ENCODE assay signal across 16 cellular contexts in genomic region chr1:202590119-202590518, GRCh38.
A peak's percentile ranks its signal among the peaks of the same experiment; 100 is the strongest.
DNase-seq lines count a peak whose midpoint lies in the region; ATAC-seq, FAIRE-seq and TF ChIP-seq lines count a peak whose summit lies in the region.
"Had no signal": no experiment of that assay in that cellular context is flagged by ENCODE, and none has a peak within 500 bp of the region (broad histone marks: within the 10 kb centered on the region; RNA-seq: fewer than 3 reads in every experiment).

No MANE protein-coding gene starts in this region.

- H3K27me3 ChIP-seq in Panc1 (ENCODE audit: control insufficient read depth, insufficient read depth, low read length) (no peaks in the 10 kb centered on the region), endothelial cell of umbilical vein (ENCODE audit: control insufficient read depth in 2 of 2, insufficient read depth in 2 of 2, low read length in 2 of 2) (no peaks in the 10 kb centered on the region), transverse colon (no peaks in the 10 kb centered on the region)

- DNase-seq in Panc1 (ENCODE audit: low read depth, low spot score) = no peak
- no peak for DNase-seq in endothelial cell of umbilical vein (ENCODE audit: low read depth, low spot score)
- DNase-seq in transverse colon = no peak
- no peak for DNase-seq in NCI-H446 (lab: John Stamatoyannopoulos, UW)
- DNase-seq in activated CD4-positive, alpha-beta T cell treated with anti-CD3 and anti-CD28 coated beads for 48 hours = no peak
- DNase-seq in activated CD4-positive, alpha-beta T cell treated with anti-CD3 and anti-CD28 coated beads, Interleukin-2, amount 10 ng/mL, durations not matched to agents 24 days and 14 days = no peak
- DNase-seq: activated CD4-positive, alpha-beta memory T cell treated with anti-CD3 and anti-CD28 coated beads for 36 hours; activated T-cell treated with anti-CD3 and anti-CD28 coated beads, Interleukin-2, amount 50 U/mL, for 72 hours; MM.1S; NCI-H82; SHP77 treated with DMSO at 0.1 percent for 48 hours; substantia nigra had no signal

- H3K36me3 ChIP-seq in Panc1 (ENCODE audit: control insufficient read depth, insufficient read depth, low read length) = no peaks in the 10 kb centered on the region
- H3K36me3 ChIP-seq in endothelial cell of umbilical vein (ENCODE audit: control insufficient read depth in 2 of 2, extremely low read depth in 1 of 2, insufficient read depth in 2 of 2, low read length in 2 of 2) = no peaks in the 10 kb centered on the region
- no peaks in the 10 kb centered on the region for H3K36me3 ChIP-seq in transverse colon

- peak; percentile 44 for FAIRE-seq in endothelial cell of umbilical vein (lab: Jason Lieb, UNC)
- FAIRE-seq: colon had no signal

- no peaks in the 10 kb centered on the region for H4K20me1 ChIP-seq in endothelial cell of umbilical vein (replicated peaks; ENCODE audit: control insufficient read depth, extremely low read depth, insufficient read depth, low read length)

- ATAC-seq in Panc1 (no peak), GM18867 (IDR thresholded peaks at IDR 0.05; ENCODE audit: unreplicated experiment) (no peak)
- ATAC-seq: activated T-cell treated with anti-CD3 and anti-CD28 coated beads, Interleukin-2, amount 50 U/mL, for 72 hours had no signal

- peaks cover 11% of the 10 kb centered on the region for H3K36me3 Mint-ChIP-seq in nephron (ENCODE audit: low read depth)
- no peaks in the 10 kb centered on the region for H3K36me3 Mint-ChIP-seq in activated CD4-positive, alpha-beta T cell treated with anti-CD3 and anti-CD28 coated beads, Interleukin-2, amount 10 ng/mL, durations not matched to agents 24 days and 14 days (ENCODE audit: low read depth)
- H3K36me3 Mint-ChIP-seq: activated CD4-positive, alpha-beta memory T cell treated with anti-CD3 and anti-CD28 coated beads for 36 hours had no signal

- CTCF ChIA-PET in Panc1 (lab: Charles Lee) = no interaction called here
- CTCF ChIA-PET in endothelial cell of umbilical vein (lab: Charles Lee) = interaction anchor here (1.2 to 2.1 kb wide), 7 partner anchors 8 to 130 kb away, joined by 3 to 10 read pairs (median 4); no protein-coding TSS in a partner anchor

- TF ChIP-seq CTCF in Panc1 (IDR thresholded peaks at IDR 0.05) = no peak
- TF ChIP-seq CTCF in endothelial cell of umbilical vein (IDR thresholded peaks at IDR 0.05; ENCODE audit: extremely low read depth in 1 of 2, insufficient read depth in 1 of 2, low read depth in 1 of 2, low read length in 2 of 2) = no peak
- TF ChIP-seq CTCF in nephron (IDR thresholded peaks at IDR 0.05; ENCODE audit: unreplicated experiment in 3 of 3) = no peak
- no peak for TF ChIP-seq CTCF in transverse colon (IDR thresholded peaks at IDR 0.05)

- WGBS in transverse colon (ENCODE audit: low coverage in 1 of 2), 2 donors = 88% methylated on average over 4 of the region's 4 CpGs; no CpG with 5 or more reads in 1 of the 2 donors

- H3K4me1 ChIP-seq in Panc1 (ENCODE audit: control insufficient read depth, insufficient read depth, low read length) = peaks cover 13% of the 10 kb centered on the region
- H3K4me1 ChIP-seq in endothelial cell of umbilical vein (ENCODE audit: control insufficient read depth, extremely low read depth, insufficient read depth, low read length) = peaks cover 51% of the 10 kb centered on the region
- peaks cover 8 to 45% (median 17%) of the 10 kb centered on the region in 4 donors for H3K4me1 ChIP-seq in transverse colon

- no peak overlapping the region for H3K4me3 Mint-ChIP-seq in nephron
- no peak overlapping the region for H3K4me3 Mint-ChIP-seq in activated CD4-positive, alpha-beta T cell treated with anti-CD3 and anti-CD28 coated beads, Interleukin-2, amount 10 ng/mL, durations not matched to agents 24 days and 14 days
- H3K4me3 Mint-ChIP-seq: activated CD4-positive, alpha-beta memory T cell treated with anti-CD3 and anti-CD28 coated beads for 36 hours; activated T-cell treated with anti-CD3 and anti-CD28 coated beads, Interleukin-2, amount 50 U/mL, for 72 hours had no signal

- dilution Hi-C loops in endothelial cell of umbilical vein (cut with MboI; ENCODE audit: extremely low pct_ligation_motif_present, low sequenced_read_pairs) = no loop called here

- H3K4me3 ChIP-seq in Panc1 (ENCODE audit: low read depth in 2 of 2, low read length in 2 of 2) (no peak overlapping the region), endothelial cell of umbilical vein (replicated peaks in 1 of 3; ENCODE audit: insufficient read depth in 1 of 3, low read depth in 1 of 3, low read length in 3 of 3) (no peak overlapping the region), transverse colon (no peak overlapping the region)

- H3K9me3 Mint-ChIP-seq in nephron = no peaks in the 10 kb centered on the region
- H3K9me3 Mint-ChIP-seq in activated CD4-positive, alpha-beta T cell treated with anti-CD3 and anti-CD28 coated beads, Interleukin-2, amount 10 ng/mL, durations not matched to agents 24 days and 14 days = no peaks in the 10 kb centered on the region
- H3K9me3 Mint-ChIP-seq: activated CD4-positive, alpha-beta memory T cell treated with anti-CD3 and anti-CD28 coated beads for 36 hours; activated T-cell treated with anti-CD3 and anti-CD28 coated beads, Interleukin-2, amount 50 U/mL, for 72 hours had no signal

- no peak overlapping the region for H3K9ac ChIP-seq in endothelial cell of umbilical vein (replicated peaks; ENCODE audit: extremely low read depth, insufficient read depth, low read length)

- no peaks in the 10 kb centered on the region for H3K79me2 ChIP-seq in endothelial cell of umbilical vein (ENCODE audit: control insufficient read depth, insufficient read depth, low read length)

- H3K9me3 ChIP-seq in Panc1 (ENCODE audit: control insufficient read depth, insufficient read depth, low read depth, low read length) (no peaks in the 10 kb centered on the region), endothelial cell of umbilical vein (replicated peaks; ENCODE audit: control insufficient read depth, insufficient read depth, low read length) (no peaks in the 10 kb centered on the region), transverse colon (no peaks in the 10 kb centered on the region)

- H3K27me3 Mint-ChIP-seq in nephron (ENCODE audit: low read depth) = no peaks in the 10 kb centered on the region
- H3K27me3 Mint-ChIP-seq in activated CD4-positive, alpha-beta T cell treated with anti-CD3 and anti-CD28 coated beads, Interleukin-2, amount 10 ng/mL, durations not matched to agents 24 days and 14 days = no peaks in the 10 kb centered on the region
- H3K27me3 Mint-ChIP-seq: activated CD4-positive, alpha-beta memory T cell treated with anti-CD3 and anti-CD28 coated beads for 36 hours had no signal

- peak overlapping the region; percentile 18; the same call in 1 of the 2 replicates for H3K27ac ChIP-seq in Panc1 (ENCODE audit: low read length)
- H3K27ac ChIP-seq in endothelial cell of umbilical vein (ENCODE audit: insufficient read depth, low read depth, low read length) = peak overlapping the region; percentile 92
- peak overlapping the region; percentile 75 to 87 (median 82) for H3K27ac ChIP-seq in transverse colon

- BruUV-seq in Panc1 (replicated peaks; lab: Mats Ljungman, UMichigan) (no TSS peak), endothelial cell of umbilical vein (replicated peaks; lab: Mats Ljungman, UMichigan) (no TSS peak)

- no peaks in the 10 kb centered on the region for H3K9me1 ChIP-seq in endothelial cell of umbilical vein (replicated peaks; ENCODE audit: control insufficient read depth, extremely low read depth, insufficient read depth, low read length)

- no peak for TF ChIP-seq EP300 in transverse colon (IDR thresholded peaks at IDR 0.05; ENCODE audit: low read depth)

- peaks cover 58% of the 10 kb centered on the region for H3K4me1 Mint-ChIP-seq in nephron
- H3K4me1 Mint-ChIP-seq in activated CD4-positive, alpha-beta T cell treated with anti-CD3 and anti-CD28 coated beads, Interleukin-2, amount 10 ng/mL, durations not matched to agents 24 days and 14 days = peaks cover 6% of the 10 kb centered on the region

- H3K27ac Mint-ChIP-seq in nephron = peak overlapping the region; percentile 95 to 98 (median 96)
- no peak overlapping the region for H3K27ac Mint-ChIP-seq in activated CD4-positive, alpha-beta T cell treated with anti-CD3 and anti-CD28 coated beads, Interleukin-2, amount 10 ng/mL, durations not matched to agents 24 days and 14 days
- H3K27ac Mint-ChIP-seq: activated CD4-positive, alpha-beta memory T cell treated with anti-CD3 and anti-CD28 coated beads for 36 hours; activated T-cell treated with anti-CD3 and anti-CD28 coated beads, Interleukin-2, amount 50 U/mL, for 72 hours; CD14-positive monocyte had no signal

- no peak overlapping the region for H3K4me2 ChIP-seq in endothelial cell of umbilical vein (ENCODE audit: insufficient read depth, low read length)

- POLR2A ChIA-PET in Panc1 (lab: Charles Lee) = no interaction called here
- POLR2A ChIA-PET in endothelial cell of umbilical vein (lab: Charles Lee) = no interaction called here

- TF ChIP-seq POLR2A in endothelial cell of umbilical vein (IDR thresholded peaks at IDR 0.05; ENCODE audit: low read depth, low read length) (no peak), transverse colon (IDR thresholded peaks at IDR 0.05) (no peak)

- no peak overlapping the region for H2AFZ ChIP-seq in endothelial cell of umbilical vein (ENCODE audit: low read depth, low read length)

- intact Hi-C loops in Panc1 (cut with micrococcal nuclease; ENCODE audit: unreplicated experiment) = no loop called here
- intact Hi-C loops in endothelial cell of umbilical vein (cut with micrococcal nuclease) = no loop called here
- intact Hi-C loops in transverse colon (cut with DNase I; ENCODE audit: low total_unique reads) = no loop called here
- intact Hi-C loops in activated CD4-positive, alpha-beta T cell treated with anti-CD3 and anti-CD28 coated beads, Interleukin-2, amount 10 ng/mL, durations not matched to agents 24 days and 14 days (cut with micrococcal nuclease) = no loop called here

- in situ Hi-C loops in Panc1 (cut with HindIII; ENCODE audit: low pct_unique_long_range_greater_than_20kb, low sequenced_read_pairs) (no loop called here), transverse colon (cut with MboI; ENCODE audit: low pct_ligation_motif_present in 1 of 4, low pct_unique_long_range_greater_than_20kb in 1 of 4, low sequenced_read_pairs in 3 of 4) (no loop called here)

TF ChIP-seq in endothelial cell of umbilical vein, 7 proteins besides CTCF, POLR2A, EP300 and RAD21 (continues in another document):
- TF ChIP-seq, protein P1, sequence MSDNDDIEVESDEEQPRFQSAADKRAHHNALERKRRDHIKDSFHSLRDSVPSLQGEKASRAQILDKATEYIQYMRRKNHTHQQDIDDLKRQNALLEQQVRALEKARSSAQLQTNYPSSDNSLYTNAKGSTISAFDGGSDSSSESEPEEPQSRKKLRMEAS (IDR thresholded peaks at IDR 0.05; ENCODE audit: insufficient read depth, insufficient read length) = no peak
- TF ChIP-seq JUN (IDR thresholded peaks at IDR 0.05; ENCODE audit: borderline replicate concordance, insufficient read depth, insufficient read length, low read depth) = no peak
- no peak for TF ChIP-seq EZH2 (IDR thresholded peaks at IDR 0.05; ENCODE audit: borderline replicate concordance, low read depth, low read length, severe bottlenecking)
- no peak for TF ChIP-seq GATA2 (IDR thresholded peaks at IDR 0.05; ENCODE audit: insufficient read depth, insufficient read length, low read depth, low read length)
- TF ChIP-seq POLR2AphosphoS5 (IDR thresholded peaks at IDR 0.05; ENCODE audit: insufficient read depth, low read depth, low read length) = no peak
- TF ChIP-seq MYC (IDR thresholded peaks at IDR 0.05; ENCODE audit: low read depth, low read length) = no peak

Comparison
In these comparisons a context has a peak if more than half of its experiments do, and no peak if none do; other contexts are left out.
1. H3K27ac ChIP-seq: peak in every context shown above with its lines; median percentile 92 in endothelial cell of umbilical vein; 82 in transverse colon; 18 in Panc1.